Comparison of ENCODE assay signal across 8 cellular contexts in the genomic region with DNA sequence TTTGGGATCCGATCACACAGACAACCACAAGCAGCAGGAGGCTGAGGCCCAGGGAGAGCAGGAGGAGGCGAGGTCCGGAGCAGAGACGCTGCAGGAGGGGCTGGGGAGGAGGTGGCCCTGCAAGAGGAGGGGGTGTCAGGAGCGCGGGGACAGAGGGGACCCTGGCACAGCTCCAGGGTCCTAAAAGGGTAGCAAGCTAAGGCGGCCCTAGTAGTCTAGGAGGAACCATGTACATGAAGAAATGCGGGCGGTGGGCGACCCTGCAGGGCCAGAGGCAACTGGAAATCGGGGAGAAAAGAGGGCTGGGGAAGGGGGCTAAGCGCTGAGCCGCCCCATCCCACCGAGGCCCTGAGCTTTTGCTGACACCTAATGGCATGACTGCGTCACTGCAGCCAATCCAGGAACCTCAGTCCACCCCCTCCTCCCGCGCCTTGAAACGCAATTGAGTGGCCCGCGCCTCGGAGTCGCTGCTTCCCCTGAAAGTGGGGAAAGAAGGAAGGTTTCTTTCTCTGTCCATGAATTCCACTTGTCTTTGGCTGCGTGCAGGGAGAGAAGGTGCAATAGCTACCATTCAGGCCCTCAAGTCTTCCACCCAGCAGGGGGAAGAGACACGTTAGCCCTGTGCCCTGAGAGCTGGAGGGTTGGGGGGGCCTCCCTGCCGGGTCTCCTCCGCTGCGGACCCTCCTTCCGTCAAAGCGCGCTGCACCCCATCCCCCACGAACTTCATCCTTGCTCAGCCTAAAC. TPM values are rescaled to one million over a fixed set of nuclear protein-coding genes. Genes with fewer than 3 reads are reported as not detected.
DNase-seq lines count a peak whose midpoint lies in the region; ATAC-seq, FAIRE-seq and TF ChIP-seq lines count a peak whose summit lies in the region.

No MANE protein-coding gene starts in this region.

- H3K27me3 ChIP-seq in neuron (ENCODE audit: insufficient read depth, low read length) = no peaks in the 10 kb centered on the region

- peaks cover 20% of the 10 kb centered on the region for H3K4me1 ChIP-seq in neuron (ENCODE audit: insufficient read depth, low read length)

- POLR2A ChIA-PET in RWPE1 (lab: Yijun Ruan, JAX; ENCODE audit: low non-redundant PET) = no interaction called here

- no peaks in the 10 kb centered on the region for H3K9me3 Mint-ChIP-seq in stimulated activated naive CD8-positive, alpha-beta T cell treated with anti-CD3 and anti-CD28 coated beads, Interleukin-15, Interleukin-2, amounts not matched to agents 100 ng/mL and 50 ng/mL, for 24 hours

- H3K4me3 ChIP-seq in neuron (ENCODE audit: low read length) = peak overlapping the region; percentile 63

- peaks cover 14% of the 10 kb centered on the region for H3K4me1 Mint-ChIP-seq in stimulated activated naive CD8-positive, alpha-beta T cell treated with anti-CD3 and anti-CD28 coated beads, Interleukin-15, Interleukin-2, amounts not matched to agents 100 ng/mL and 50 ng/mL, for 24 hours (ENCODE audit: low read depth)

- H3K27ac Mint-ChIP-seq in stimulated activated naive CD8-positive, alpha-beta T cell treated with anti-CD3 and anti-CD28 coated beads, Interleukin-15, Interleukin-2, amounts not matched to agents 100 ng/mL and 50 ng/mL, for 24 hours = no peak overlapping the region

- no peak for ATAC-seq in GM21423 (IDR thresholded peaks at IDR 0.05; ENCODE audit: unreplicated experiment)

- H3K27me3 Mint-ChIP-seq in stimulated activated naive CD8-positive, alpha-beta T cell treated with anti-CD3 and anti-CD28 coated beads, Interleukin-15, Interleukin-2, amounts not matched to agents 100 ng/mL and 50 ng/mL, for 24 hours = peaks cover 12% of the 10 kb centered on the region

- CTCF ChIA-PET in RWPE1 (lab: Yijun Ruan, JAX) = interaction anchor here (0.6 to 2.2 kb wide), 25 partner anchors 8 to 1957 kb away, joined by 3 to 16 read pairs (median 3); a partner anchor contains a TSS

- H2AFZ ChIP-seq in neuron (ENCODE audit: low read depth, low read length) = peak overlapping the region; percentile 65

- H3K9me3 ChIP-seq in neuron (ENCODE audit: low read length) = peaks cover 3% of the 10 kb centered on the region

- no peak overlapping the region for H3K27ac ChIP-seq in RWPE1

- no peaks in the 10 kb centered on the region for H3K36me3 Mint-ChIP-seq in stimulated activated naive CD8-positive, alpha-beta T cell treated with anti-CD3 and anti-CD28 coated beads, Interleukin-15, Interleukin-2, amounts not matched to agents 100 ng/mL and 50 ng/mL, for 24 hours (ENCODE audit: low read depth)

- H3K4me3 Mint-ChIP-seq in stimulated activated naive CD8-positive, alpha-beta T cell treated with anti-CD3 and anti-CD28 coated beads, Interleukin-15, Interleukin-2, amounts not matched to agents 100 ng/mL and 50 ng/mL, for 24 hours = peak overlapping the region; percentile 74

- H3K36me3 ChIP-seq in neuron (ENCODE audit: insufficient read depth, low read length) = peaks cover 9% of the 10 kb centered on the region

- TF ChIP-seq CTCF in RWPE1 (conservative IDR thresholded peaks at IDR 0.05; ENCODE audit: low read depth) = peak; percentile 93

- DNase-seq in COLO668 (lab: John Stamatoyannopoulos, UW; ENCODE audit: unreplicated experiment) = peak; percentile 36
- peak; percentile 76 for DNase-seq in HuH-7 (ENCODE audit: low spot score)
- DNase-seq in RWPE1 (ENCODE audit: low spot score) = peak; percentile 88
- DNase-seq in activated gamma-delta T cell treated with anti-CD3 and anti-CD28 coated beads, Interleukin-2, amount 50 U/mL, for 16 hours (ENCODE audit: low read depth) = peak; percentile 42
- peak; percentile 72 to 84 for DNase-seq in frontal cortex (ENCODE audit: low spot score in 2 of 2)

- FAIRE-seq in frontal cortex (lab: Jason Lieb, UNC) = no peak

RNA-seq across cellular contexts. Expression of a gene that starts 1.8 kb away (rescaled TPM):
- total RNA-seq in frontal cortex = 18.8 TPM

RNA-seq across cellular contexts. Expression of a gene that starts 42.3 kb away (rescaled TPM):
- 111 TPM for total RNA-seq in frontal cortex

RNA-seq across cellular contexts. Expression of a gene that starts 42.4 kb away (rescaled TPM):
- 65.6 TPM for total RNA-seq in frontal cortex

RNA-seq across cellular contexts. Expression of a gene that starts 56.9 kb away (rescaled TPM):
- total RNA-seq in frontal cortex = 53.4 TPM

Comparison
In these comparisons a context has a peak if more than half of its experiments do, and no peak if none do; other contexts are left out.
1. DNase-seq: peak in every context shown above with its lines; median percentile 88 in RWPE1; 78 in frontal cortex; 76 in HuH-7; 42 in activated gamma-delta T cell treated with anti-CD3 and anti-CD28 coated beads, Interleukin-2, amount 50 U/mL, for 16 hours; 36 in COLO668.